Comparison of ENCODE assay signal across 9 cellular contexts in genomic region chr1:205141236-205142104, GRCh38. TPM values are rescaled to one million over a fixed set of nuclear protein-coding genes. Genes with fewer than 3 reads are reported as not detected.
A peak's percentile ranks its signal among the peaks of the same experiment; 100 is the strongest.
DNase-seq lines count a peak whose midpoint lies in the region; ATAC-seq, FAIRE-seq and TF ChIP-seq lines count a peak whose summit lies in the region.
"Had no signal": no experiment of that assay in that cellular context is flagged by ENCODE, and none has a peak within 500 bp of the region (broad histone marks: within the 10 kb centered on the region; RNA-seq: fewer than 3 reads in every experiment).

No MANE protein-coding gene starts in this region.

- H3K27ac ChIP-seq in Karpas-422 (ENCODE audit: low read length) (no peak overlapping the region), neutrophil (no peak overlapping the region), stomach (peak overlapping the region in 2 of 5 donors; percentile 35 to 46)

- peak overlapping the region; percentile 57 for H3K4me2 ChIP-seq in Karpas-422 (ENCODE audit: low read depth, low read length, poor library complexity, severe bottlenecking)

- DNase-seq in GM10266 (ENCODE audit: extremely low spot score): peak; percentile 69
- DNase-seq in Karpas-422: peak; percentile 92
- peak; percentile 66 for DNase-seq in RCC 7860 (ENCODE audit: low spot score)
- DNase-seq in activated T-cell treated with anti-CD3 and anti-CD28 coated beads, Interleukin-2, amount 50 U/mL, for 72 hours: peak; percentile 69 to 74
- peak; percentile 90 for DNase-seq in fibroblast of peridontal ligament (ENCODE audit: extremely low read depth)
- peak; percentile 83 for DNase-seq in stomach

- 0 out of 2 replicates have a peak overlapping the region, but pooled peaks have one; percentile 25 for H3K9ac ChIP-seq in Karpas-422 (ENCODE audit: low read length)

- H3K27me3 Mint-ChIP-seq in activated T-cell treated with anti-CD3 and anti-CD28 coated beads, Interleukin-2, amount 50 U/mL, for 72 hours (ENCODE audit: low read depth): no peaks in the 10 kb centered on the region

- H3K79me2 ChIP-seq in Karpas-422 (ENCODE audit: low read length): no peaks in the 10 kb centered on the region

- no peaks in the 10 kb centered on the region for H4K20me1 ChIP-seq in Karpas-422 (ENCODE audit: insufficient read depth, low read depth, low read length)

- H3K27me3 ChIP-seq in Karpas-422 (ENCODE audit: low read length): 0 out of 2 replicates have a peak, but pooled peaks cover 2% of the 10 kb centered on the region
- H3K27me3 ChIP-seq in neutrophil: no peaks in the 10 kb centered on the region
- H3K27me3 ChIP-seq in stomach: no peaks in the 10 kb centered on the region

- no peak overlapping the region for H2AFZ ChIP-seq in Karpas-422 (ENCODE audit: low read length)

- TF ChIP-seq CTCF in GM10266 (IDR thresholded peaks at IDR 0.05; ENCODE audit: control insufficient read depth, insufficient read depth, low read depth, missing control alignments) (peak; percentile 72), neutrophil (IDR thresholded peaks at IDR 0.05) (peak; percentile 72), stomach (IDR thresholded peaks at IDR 0.05) (peak in 5 of 7 experiments; percentile 60 to 82 (median 79))

- peak; percentile 11 for FAIRE-seq in RCC 7860 (lab: Jason Lieb, UNC)

- H3K9me2 ChIP-seq in Karpas-422 (replicated peaks; ENCODE audit: insufficient read depth, low read length): no peaks in the 10 kb centered on the region

- no peak for TF ChIP-seq EP300 in stomach (IDR thresholded peaks at IDR 0.05)

- H3K4me3 ChIP-seq in Karpas-422 (ENCODE audit: low read length) (peak overlapping the region; percentile 34; the same call in 1 of the 2 replicates), neutrophil (ENCODE audit: low read depth in 1 of 2, low read length in 1 of 2) (no peak overlapping the region), stomach (peak overlapping the region in 1 of 4 donors; percentile 11)
- H3K4me3 ChIP-seq: skin epidermis had no signal

- H3K9me3 Mint-ChIP-seq in activated T-cell treated with anti-CD3 and anti-CD28 coated beads, Interleukin-2, amount 50 U/mL, for 72 hours: no peaks in the 10 kb centered on the region

- H3K4me1 ChIP-seq in Karpas-422 (ENCODE audit: low read length): peaks cover 11% of the 10 kb centered on the region
- peaks cover 3 to 11% of the 10 kb centered on the region in 2 experiments for H3K4me1 ChIP-seq in neutrophil (ENCODE audit: control insufficient read depth in 1 of 2, insufficient read depth in 1 of 2, low read depth in 1 of 2, low read length in 1 of 2)
- H3K4me1 ChIP-seq in stomach: peaks cover 6 to 23% (median 15%) of the 10 kb centered on the region in 4 donors

- H3K36me3 Mint-ChIP-seq in activated T-cell treated with anti-CD3 and anti-CD28 coated beads, Interleukin-2, amount 50 U/mL, for 72 hours (ENCODE audit: insufficient read depth in 2 of 2): no peaks in the 10 kb centered on the region

- peak overlapping the region in 1 of 2 donors; percentile 11 for H3K4me3 Mint-ChIP-seq in activated T-cell treated with anti-CD3 and anti-CD28 coated beads, Interleukin-2, amount 50 U/mL, for 72 hours

- H3K36me3 ChIP-seq in Karpas-422 (ENCODE audit: insufficient read depth, low read length): no peaks in the 10 kb centered on the region
- peaks cover 22% of the 10 kb centered on the region for H3K36me3 ChIP-seq in neutrophil
- H3K36me3 ChIP-seq in stomach: peaks cover 0 to 12% (median 9%) of the 10 kb centered on the region in 4 donors

- no peak for TF ChIP-seq POLR2A in stomach (IDR thresholded peaks at IDR 0.05)

- H3K9me3 ChIP-seq in Karpas-422 (ENCODE audit: low read length) (no peaks in the 10 kb centered on the region), neutrophil (no peaks in the 10 kb centered on the region), stomach (no peaks in the 10 kb centered on the region)

- no peak overlapping the region for H3K27ac Mint-ChIP-seq in activated T-cell treated with anti-CD3 and anti-CD28 coated beads, Interleukin-2, amount 50 U/mL, for 72 hours

- H3K4me1 Mint-ChIP-seq in activated T-cell treated with anti-CD3 and anti-CD28 coated beads, Interleukin-2, amount 50 U/mL, for 72 hours (ENCODE audit: low read depth): peaks cover 12% of the 10 kb centered on the region

- intact Hi-C loops in stomach (cut with DNase I; ENCODE audit: low total_unique reads): no loop called here

- ATAC-seq in activated T-cell treated with anti-CD3 and anti-CD28 coated beads, Interleukin-2, amount 50 U/mL, for 72 hours (replicated peaks in 1 of 2): peak; percentile 79 to 86
- ATAC-seq in HG03095 (IDR thresholded peaks at IDR 0.05; ENCODE audit: unreplicated experiment): no peak

- WGBS in stomach, 5 donors: 12 to 19% (median 15%) methylated on average over 12 of the region's 12 CpGs

RNA-seq across cellular contexts. Expression of gene RBBP5, which starts 19.7 kb away (rescaled TPM):
- total RNA-seq in Karpas-422 (2014; rRNA removed; shearing (Covaris generic); ENCODE audit: low replicate concordance): 15.2 and 15.8 TPM in 2 replicates
- 10 to 100 TPM; 19.9 to 28.4 TPM for total RNA-seq in activated T-cell treated with anti-CD3 and anti-CD28 coated beads, Interleukin-2, amount 50 U/mL, for 72 hours
- total RNA-seq in stomach: 10 to 100 TPM in 2 of 5 donors, 1 to 10 TPM in 3; 1.4 to 13.4 (median 8.9) TPM
- 1 to 10 TPM; 3.4 to 6.0 (median 4.7) TPM for polyA plus RNA-seq in stomach

RNA-seq across cellular contexts. Expression of gene TMEM81, which starts 57.2 kb away (rescaled TPM):
- 1.7 and 2.2 TPM in 2 replicates for total RNA-seq in Karpas-422 (2014; rRNA removed; shearing (Covaris generic); ENCODE audit: low replicate concordance)
- 1 to 10 TPM; 5.2 to 6.1 TPM for total RNA-seq in activated T-cell treated with anti-CD3 and anti-CD28 coated beads, Interleukin-2, amount 50 U/mL, for 72 hours
- total RNA-seq in stomach: 10 to 100 TPM in 1 of 5 donors, 1 to 10 TPM in 1, not detected in 3; 1.3 to 10.3 TPM
- polyA plus RNA-seq in stomach: 1 to 10 TPM in 2 of 3 donors, not detected in 1; 1.1 to 2.3 TPM
